ENCODE assay signal across 13 cellular contexts in the genomic region with DNA sequence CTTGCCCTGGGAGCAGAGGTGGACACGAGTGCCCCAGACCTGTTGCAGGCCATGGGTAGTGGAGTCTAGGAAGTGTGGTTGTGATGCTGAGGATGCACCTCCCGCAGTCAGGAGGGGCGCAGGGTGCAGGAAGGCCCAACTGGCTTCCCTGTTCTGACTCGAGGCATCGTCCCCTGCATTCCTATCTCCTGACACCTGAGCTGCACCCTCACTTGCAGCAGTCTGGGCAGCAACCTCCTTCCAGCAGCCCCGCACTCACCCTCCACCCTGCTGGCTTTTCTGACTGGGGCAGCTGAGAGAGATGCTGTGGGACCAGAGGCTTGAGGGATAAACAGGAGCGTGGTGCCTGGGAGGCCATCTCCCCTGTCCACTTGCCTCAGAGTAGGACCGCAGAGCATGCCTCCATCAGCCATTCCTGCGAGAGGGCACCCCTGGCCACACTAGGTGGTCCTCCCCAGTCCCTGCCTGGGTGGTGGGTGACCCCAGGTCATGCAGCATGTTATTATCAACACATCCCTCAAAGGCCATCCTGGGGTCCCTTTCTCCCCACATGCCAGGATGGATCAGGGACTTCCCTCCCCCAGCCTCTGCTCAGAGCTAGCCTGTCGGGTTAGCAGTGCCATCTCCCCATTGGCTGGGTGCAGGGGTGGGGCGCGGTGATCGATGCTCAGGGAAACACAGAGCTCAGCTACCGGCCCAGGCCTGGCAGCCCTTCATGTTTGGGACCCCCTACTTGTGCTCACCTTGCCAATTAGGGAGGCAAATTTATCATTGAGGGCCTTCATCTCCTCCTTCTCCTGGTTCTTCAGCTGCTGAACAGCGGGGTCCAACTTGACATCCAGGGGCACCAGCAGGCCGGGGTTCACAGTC. TPM values are rescaled to one million over a fixed set of nuclear protein-coding genes. Genes with fewer than 3 reads are reported as not detected.
DNase-seq lines count a peak whose midpoint lies in the region; ATAC-seq and TF ChIP-seq lines count a peak whose summit lies in the region.
"Had no signal": no experiment of that assay in that cellular context is flagged by ENCODE, and none has a peak within 500 bp of the region (broad histone marks: within the 10 kb centered on the region; RNA-seq: fewer than 3 reads in every experiment).

No MANE protein-coding gene starts in this region.

- peak overlapping the region; percentile 48 for H3K9ac ChIP-seq in SK-N-SH

- no peak overlapping the region for H3K4me3 Mint-ChIP-seq in activated CD8-positive, alpha-beta memory T cell treated with anti-CD3 and anti-CD28 coated beads, Interleukin-2, amount 10 ng/mL, durations not matched to agents 7 days and 5 days

- CTCF ChIA-PET in SK-N-SH (lab: Yijun Ruan, JAX): interaction anchor here (1.1 to 2.1 kb wide), 6 partner anchors 14 to 136 kb away, joined by 3 to 13 read pairs (median 4); no protein-coding TSS in a partner anchor
- CTCF ChIA-PET in activated CD8-positive, alpha-beta memory T cell treated with anti-CD3 and anti-CD28 coated beads, Interleukin-2, amount 10 ng/mL, durations not matched to agents 7 days and 5 days (lab: Charles Lee): interaction anchor here (2.4 kb wide), 1 partner anchor 23 kb away, joined by 10 read pairs; no protein-coding TSS in a partner anchor

- H3K36me3 ChIP-seq in SK-N-SH (replicated peaks in 1 of 2; ENCODE audit: control insufficient read depth in 1 of 2, insufficient read depth in 2 of 2, low read length in 1 of 2): no peaks in the 10 kb centered on the region

- 61% methylated on average over 10 of the region's 16 CpGs for WGBS in SK-N-SH (ENCODE audit: low lambda C conversion rate)

- peak overlapping the region; percentile 63 for H3K4me2 ChIP-seq in SK-N-SH

- peaks cover 6% of the 10 kb centered on the region for H3K4me1 Mint-ChIP-seq in activated CD8-positive, alpha-beta memory T cell treated with anti-CD3 and anti-CD28 coated beads, Interleukin-2, amount 10 ng/mL, durations not matched to agents 7 days and 5 days

- in situ Hi-C loops in T47D (cut with HindIII; ENCODE audit: low pct_unique_long_range_greater_than_20kb, low sequenced_read_pairs): no loop called here

- no peak overlapping the region for H2AFZ ChIP-seq in SK-N-SH (ENCODE audit: low read depth)

- H3K27me3 Mint-ChIP-seq in activated CD8-positive, alpha-beta memory T cell treated with anti-CD3 and anti-CD28 coated beads, Interleukin-2, amount 10 ng/mL, durations not matched to agents 7 days and 5 days: peaks cover 13% of the 10 kb centered on the region

- no peaks in the 10 kb centered on the region for H3K9me2 ChIP-seq in SK-N-SH

- no peaks in the 10 kb centered on the region for H3K36me3 Mint-ChIP-seq in activated CD8-positive, alpha-beta memory T cell treated with anti-CD3 and anti-CD28 coated beads, Interleukin-2, amount 10 ng/mL, durations not matched to agents 7 days and 5 days

- H3K9me3 ChIP-seq in SK-N-SH: no peaks in the 10 kb centered on the region

- TF ChIP-seq RAD21 in SK-N-SH (IDR thresholded peaks at IDR 0.05; ENCODE audit: low read length): no peak

- POLR2A ChIA-PET in SK-N-SH (lab: Yijun Ruan, JAX): interaction anchor here (2.3 kb wide), 1 partner anchor 9 kb away, joined by 16 read pairs; no protein-coding TSS in a partner anchor

- H3K4me3 ChIP-seq in SK-N-SH (ENCODE audit: low read depth in 2 of 2, low read length in 1 of 2): peak overlapping the region in 1 of 2 experiments; percentile 6; a peak in 1 of 4 replicates
- H3K4me3 ChIP-seq: K562 had no signal

- H3K27ac Mint-ChIP-seq in activated CD8-positive, alpha-beta memory T cell treated with anti-CD3 and anti-CD28 coated beads, Interleukin-2, amount 10 ng/mL, durations not matched to agents 7 days and 5 days: no peak overlapping the region

- no peaks in the 10 kb centered on the region for H3K27me3 ChIP-seq in SK-N-SH (ENCODE audit: insufficient read depth)

- H3K4me1 ChIP-seq in SK-N-SH (ENCODE audit: control insufficient read depth in 1 of 2, insufficient read depth in 2 of 2, low read depth in 1 of 2, low read length in 1 of 2): peaks cover 65 to 78% of the 10 kb centered on the region in 2 experiments

- TF ChIP-seq EP300 in SK-N-SH (IDR thresholded peaks at IDR 0.05; ENCODE audit: borderline replicate concordance in 1 of 2, low read depth in 1 of 2, low read length in 1 of 2): no peak

- no peak for DNase-seq in SK-N-SH
- peak; percentile 55 to 74 for DNase-seq in T47D (ENCODE audit: low read depth in 1 of 2, low spot score in 1 of 2)
- peak; percentile 58 for DNase-seq in mucosa of gallbladder (ENCODE audit: low spot score)
- no peak for DNase-seq in NCI-H187 (lab: John Stamatoyannopoulos, UW)
- no peak for DNase-seq in activated CD8-positive, alpha-beta memory T cell treated with anti-CD3 and anti-CD28 coated beads, Interleukin-2, amount 10 ng/mL, durations not matched to agents 7 days and 5 days
- no peak for DNase-seq in NCI-H1105 (lab: John Stamatoyannopoulos, UW)

- H3K27ac ChIP-seq in SK-N-SH (ENCODE audit: low read depth in 2 of 2, low read length in 1 of 2): peak overlapping the region; percentile 87 to 88

- TF ChIP-seq CTCF in SK-N-SH (IDR thresholded peaks at IDR 0.05): no peak

- no peaks in the 10 kb centered on the region for H4K20me1 ChIP-seq in SK-N-SH (ENCODE audit: insufficient read depth)

- no peaks in the 10 kb centered on the region for H3K9me3 Mint-ChIP-seq in activated CD8-positive, alpha-beta memory T cell treated with anti-CD3 and anti-CD28 coated beads, Interleukin-2, amount 10 ng/mL, durations not matched to agents 7 days and 5 days (ENCODE audit: low read depth)

- no peaks in the 10 kb centered on the region; the same call in 1 of the 2 replicates for H3K79me2 ChIP-seq in SK-N-SH (ENCODE audit: insufficient read depth)

- ATAC-seq in SK-N-SH treated with all-trans-retinoic acid at 6 μM for 48 hours (no peak; the same call in 2 of the 3 replicates), GM21825 (IDR thresholded peaks at IDR 0.05; ENCODE audit: unreplicated experiment) (no peak)
- ATAC-seq in activated CD8-positive, alpha-beta memory T cell treated with anti-CD3 and anti-CD28 coated beads, Interleukin-2, amount 10 ng/mL, durations not matched to agents 7 days and 5 days: no peak
- ATAC-seq: activated CD4-positive, CD25-positive, alpha-beta regulatory T cell treated with anti-CD3 and anti-CD28 coated beads, Interleukin-2, amount 50 U/mL, for 24 hours; K562 had no signal

- peaks cover 13% of the 10 kb centered on the region for H3F3A ChIP-seq in SK-N-SH (replicated peaks; ENCODE audit: insufficient read depth)

TF ChIP-seq in SK-N-SH, 30 proteins besides CTCF, POLR2A, EP300 and RAD21 (continues in another document):
- TF ChIP-seq, protein P1, sequence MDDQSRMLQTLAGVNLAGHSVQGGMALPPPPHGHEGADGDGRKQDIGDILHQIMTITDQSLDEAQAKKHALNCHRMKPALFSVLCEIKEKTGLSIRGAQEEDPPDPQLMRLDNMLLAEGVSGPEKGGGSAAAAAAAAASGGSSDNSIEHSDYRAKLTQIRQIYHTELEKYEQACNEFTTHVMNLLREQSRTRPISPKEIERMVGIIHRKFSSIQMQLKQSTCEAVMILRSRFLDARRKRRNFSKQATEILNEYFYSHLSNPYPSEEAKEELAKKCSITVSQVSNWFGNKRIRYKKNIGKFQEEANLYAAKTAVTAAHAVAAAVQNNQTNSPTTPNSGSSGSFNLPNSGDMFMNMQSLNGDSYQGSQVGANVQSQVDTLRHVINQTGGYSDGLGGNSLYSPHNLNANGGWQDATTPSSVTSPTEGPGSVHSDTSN (IDR thresholded peaks at IDR 0.05): no peak
- TF ChIP-seq ELF1 (IDR thresholded peaks at IDR 0.05) (no peak), GABPA (IDR thresholded peaks at IDR 0.05; ENCODE audit: low read depth) (no peak), GATA2 (CRISPR knock-in tag; IDR thresholded peaks at IDR 0.05) (no peak), RCOR1 (IDR thresholded peaks at IDR 0.05; ENCODE audit: low read length) (no peak), FOXJ3 (CRISPR knock-in tag; IDR thresholded peaks at IDR 0.05) (no peak)
- TF ChIP-seq, protein P2, sequence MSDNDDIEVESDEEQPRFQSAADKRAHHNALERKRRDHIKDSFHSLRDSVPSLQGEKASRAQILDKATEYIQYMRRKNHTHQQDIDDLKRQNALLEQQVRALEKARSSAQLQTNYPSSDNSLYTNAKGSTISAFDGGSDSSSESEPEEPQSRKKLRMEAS (IDR thresholded peaks at IDR 0.05; ENCODE audit: low read depth): no peak

TF ChIP-seq in SK-N-SH treated with all-trans-retinoic acid at 6 μM for 48 hours, 23 proteins besides CTCF, POLR2A, EP300 and RAD21:
- no peak for TF ChIP-seq TCF4 (CRISPR knock-in tag; IDR thresholded peaks at IDR 0.05; ENCODE audit: borderline replicate concordance)
- no peak for TF ChIP-seq RARB (CRISPR knock-in tag; IDR thresholded peaks at IDR 0.05)

RNA-seq across cellular contexts. Expression of a gene that starts 0.7 kb away (rescaled TPM):
- polyA plus RNA-seq in SK-N-SH (2012; rRNA removed): 14.9 and 17.4 TPM in 2 replicates
- polyA plus RNA-seq in SK-N-SH (2012; cell fraction: cytosol; rRNA removed): 8.1 and 10.8 TPM in 2 replicates
- 21.6 and 31.9 TPM in 2 replicates for polyA plus RNA-seq in SK-N-SH (2012; cell fraction: nucleus; rRNA removed)
- total RNA-seq in mucosa of gallbladder: 15.5 TPM
- total RNA-seq in activated CD8-positive, alpha-beta memory T cell treated with anti-CD3 and anti-CD28 coated beads, Interleukin-2, amount 10 ng/mL, durations not matched to agents 7 days and 5 days: not detected
- total RNA-seq: K562, mesenteric fat pad, Right ventricle myocardium inferior had no signal
- polyA plus RNA-seq: K562 had no signal

RNA-seq across cellular contexts. Expression of a gene that starts 41.9 kb away (rescaled TPM):
- 3.2 and 5.4 TPM in 2 replicates for polyA plus RNA-seq in SK-N-SH (2012; rRNA removed)
- polyA plus RNA-seq in SK-N-SH (2012; cell fraction: cytosol; rRNA removed): 2.9 TPM in 2 replicates
- 1.9 and 3.3 TPM in 2 replicates for polyA plus RNA-seq in SK-N-SH (2012; cell fraction: nucleus; rRNA removed)
- 335 TPM for total RNA-seq in mucosa of gallbladder
- total RNA-seq in activated CD8-positive, alpha-beta memory T cell treated with anti-CD3 and anti-CD28 coated beads, Interleukin-2, amount 10 ng/mL, durations not matched to agents 7 days and 5 days: 10 to 100 TPM in 1 of 2 experiments, 1 to 10 TPM in 1; 4.7 to 18.3 TPM
- total RNA-seq: Right ventricle myocardium inferior, skeletal muscle tissue had no signal
- polyA plus RNA-seq: K562 had no signal

Comparison
In these comparisons a context has a peak if more than half of its experiments do, and no peak if none do; other contexts are left out.
1. DNase-seq: peak in T47D (2 of 2) and mucosa of gallbladder (single experiment); none in SK-N-SH (single experiment), NCI-H187 (0 of 2), activated CD8-positive, alpha-beta memory T cell treated with anti-CD3 and anti-CD28 coated beads, Interleukin-2, amount 10 ng/mL, durations not matched to agents 7 days and 5 days (single experiment) and NCI-H1105 (single experiment).
2. RNA of a gene that starts 0.7 kb away (total RNA-seq): 15.5 TPM in mucosa of gallbladder (single experiment); not detected in activated CD8-positive, alpha-beta memory T cell treated with anti-CD3 and anti-CD28 coated beads, Interleukin-2, amount 10 ng/mL, durations not matched to agents 7 days and 5 days; every median in the first group is over 10 times any median in the second.
3. RNA of a gene that starts 41.9 kb away (total RNA-seq): 335 TPM in mucosa of gallbladder (single experiment); 4.7 to 18.3 TPM in activated CD8-positive, alpha-beta memory T cell treated with anti-CD3 and anti-CD28 coated beads, Interleukin-2, amount 10 ng/mL, durations not matched to agents 7 days and 5 days; every median in the first group is over 10 times any median in the second.